29 cellular contexts compared by ENCODE assay signal in genomic region chr18:50274044-50274442, GRCh38. TPM values are rescaled to one million over a fixed set of nuclear protein-coding genes. Genes with fewer than 3 reads are reported as not detected.
"Had no signal": no experiment of that assay in that cellular context is flagged by ENCODE, and none has a peak within 500 bp of the region (broad histone marks: within the 10 kb centered on the region; RNA-seq: fewer than 3 reads in every experiment).

No MANE protein-coding gene starts in this region.

- DNase-seq: heart right ventricle; islet precursor cell; lower lobe of right lung; mammary epithelial cell; mesenchymal stem cell; naive thymus-derived CD8-positive, alpha-beta T cell; occipital lobe; ovary; retina; stimulated activated CD4-positive, alpha-beta T cell treated with anti-CD3 and anti-CD28 coated beads, Interleukin-12 subunit alpha, Interleukin-12 subunit beta, amount 100 ng/mL, for 4 hours; stimulated activated CD4-positive, alpha-beta T cell treated with anti-CD3 and anti-CD28 coated beads, Interleukin-15, amount 100 ng/mL, for 24 hours; stimulated activated CD4-positive, alpha-beta T cell treated with anti-CD3 and anti-CD28 coated beads, Interleukin-2, amount 100 ng/mL, for 24 hours; stimulated activated CD4-positive, alpha-beta T cell treated with anti-CD3 and anti-CD28 coated beads, Interleukin-4, amount 100 ng/mL, for 1 hour; stimulated activated naive CD4-positive, alpha-beta T cell; tibial artery; upper lobe of right lung had no signal

- H3K4me3 Mint-ChIP-seq: naive thymus-derived CD8-positive, alpha-beta T cell; nephron; neural progenitor cell; stimulated activated naive CD8-positive, alpha-beta T cell treated with anti-CD3 and anti-CD28 coated beads, Interleukin-15, Interleukin-2, amounts not matched to agents 100 ng/mL and 50 ng/mL, for 24 hours had no signal

- H3K27ac ChIP-seq: heart right ventricle, hepatocyte, lower lobe of right lung, neural progenitor cell, neutrophil, ovary, prostate gland, suprapubic skin, thoracic aorta, tibial artery, upper lobe of right lung had no signal

- FAIRE-seq: urothelium cell line had no signal

- H3K9me3 ChIP-seq: heart right ventricle, lower lobe of right lung, neutrophil, ovary, prostate gland, suprapubic skin, thoracic aorta, tibial artery, upper lobe of right lung had no signal

- H3K27ac Mint-ChIP-seq: nephron; neural progenitor cell; stimulated activated naive CD8-positive, alpha-beta T cell treated with anti-CD3 and anti-CD28 coated beads, Interleukin-15, Interleukin-2, amounts not matched to agents 100 ng/mL and 50 ng/mL, for 24 hours had no signal

- H2AFZ ChIP-seq: hepatocyte, neural progenitor cell had no signal

- ATAC-seq: heart right ventricle; left lobe of liver; lower lobe of right lung; naive thymus-derived CD8-positive, alpha-beta T cell; right cardiac atrium; upper lobe of right lung had no signal

- H3K27me3 Mint-ChIP-seq: naive thymus-derived CD8-positive, alpha-beta T cell; stimulated activated naive CD8-positive, alpha-beta T cell treated with anti-CD3 and anti-CD28 coated beads, Interleukin-15, Interleukin-2, amounts not matched to agents 100 ng/mL and 50 ng/mL, for 24 hours had no signal

- H3K9me3 Mint-ChIP-seq: naive thymus-derived CD8-positive, alpha-beta T cell; nephron; neural progenitor cell; stimulated activated naive CD8-positive, alpha-beta T cell treated with anti-CD3 and anti-CD28 coated beads, Interleukin-15, Interleukin-2, amounts not matched to agents 100 ng/mL and 50 ng/mL, for 24 hours had no signal

- H3K4me1 Mint-ChIP-seq: neural progenitor cell had no signal

- H3K4me1 ChIP-seq: neural progenitor cell, prostate gland had no signal

- H3K9ac ChIP-seq: neural progenitor cell had no signal

- H3K27me3 ChIP-seq: heart right ventricle, hepatocyte, neural progenitor cell, neutrophil, ovary, suprapubic skin, tibial artery, upper lobe of right lung had no signal

- H3K4me3 ChIP-seq: heart right ventricle, hepatocyte, lower lobe of right lung, neural progenitor cell, ovary, prostate gland, smooth muscle cell, suprapubic skin, thoracic aorta, tibial artery, upper lobe of right lung had no signal

- H3K4me2 ChIP-seq: hepatocyte, neural progenitor cell, smooth muscle cell had no signal

RNA-seq across cellular contexts. Expression of gene CFAP53, which starts 7.7 kb away (rescaled TPM):
- total RNA-seq: skeletal muscle tissue, upper lobe of right lung had no signal
